In the genomic region with DNA sequence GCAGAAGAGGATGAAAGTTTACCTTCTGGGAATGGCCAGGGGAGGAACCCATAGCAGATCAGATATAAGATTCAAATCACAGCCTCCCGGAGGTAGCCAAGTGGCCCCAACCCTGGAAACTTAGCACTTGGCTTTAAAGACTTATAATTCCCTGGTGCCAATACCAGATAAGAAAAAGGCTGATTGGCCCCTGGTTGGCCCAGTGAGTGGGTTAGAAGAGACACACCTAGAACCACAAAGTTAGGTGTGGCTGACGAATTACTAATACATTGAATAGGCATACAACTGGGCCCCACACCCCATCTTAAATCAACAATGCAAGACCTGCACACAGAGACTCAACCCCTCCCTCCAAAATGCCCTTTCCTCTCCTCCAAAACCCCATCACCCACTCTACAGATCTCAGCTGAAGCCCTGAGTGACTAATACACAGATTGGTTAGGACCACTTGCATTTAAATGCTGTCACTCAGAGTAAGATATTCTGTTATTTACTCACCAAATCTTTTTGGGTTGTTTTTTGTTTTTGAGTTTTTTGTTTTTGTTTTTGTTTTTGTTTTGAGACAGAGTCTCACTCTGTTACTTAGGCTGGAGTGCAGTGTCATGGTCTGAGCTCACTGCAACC, we compare ENCODE assay signal across 33 cellular contexts.
DNase-seq lines count a peak whose midpoint lies in the region; ATAC-seq, FAIRE-seq and TF ChIP-seq lines count a peak whose summit lies in the region.
"Had no signal": no experiment of that assay in that cellular context is flagged by ENCODE, and none has a peak within 500 bp of the region (broad histone marks: within the 10 kb centered on the region; RNA-seq: fewer than 3 reads in every experiment).

No MANE protein-coding gene starts in this region.

- H3K27me3 Mint-ChIP-seq in activated CD4-positive, alpha-beta T cell treated with anti-CD3 and anti-CD28 coated beads for 36 hours, result no peaks in the 10 kb centered on the region
- H3K27me3 Mint-ChIP-seq: activated naive CD4-positive, alpha-beta T cell treated with anti-CD3 and anti-CD28 coated beads, Interleukin-2, amount 10 ng/mL, durations not matched to agents 7 days and 5 days; T-cell had no signal

- intact Hi-C loops in activated CD4-positive, alpha-beta T cell treated with anti-CD3 and anti-CD28 coated beads for 36 hours (cut with DNase I, micrococcal nuclease), result no loop called here

- peaks cover 2% of the 10 kb centered on the region in 2 donors for H3K4me1 ChIP-seq in small intestine (ENCODE audit: control insufficient read depth in 2 of 2, insufficient read depth in 1 of 2, low read depth in 1 of 2, low read length in 1 of 2)
- H3K4me1 ChIP-seq: lower lobe of right lung, parathyroid adenoma, SJSA1, testis, uterus had no signal

- H3K4me3 ChIP-seq in bronchial epithelial cell (ENCODE audit: low read depth, low read length), result no peak overlapping the region
- no peak overlapping the region for H3K4me3 ChIP-seq in small intestine (ENCODE audit: low read depth in 1 of 2, low read length in 2 of 2)
- H3K4me3 ChIP-seq: GM23248, lower lobe of right lung, SJSA1, spleen, testis, uterus had no signal

- no peaks in the 10 kb centered on the region for H3K36me3 Mint-ChIP-seq in activated CD4-positive, alpha-beta T cell treated with anti-CD3 and anti-CD28 coated beads for 36 hours (ENCODE audit: low read depth)
- H3K36me3 Mint-ChIP-seq: activated naive CD4-positive, alpha-beta T cell treated with anti-CD3 and anti-CD28 coated beads, Interleukin-2, amount 10 ng/mL, durations not matched to agents 7 days and 5 days; T-cell had no signal

- POLR2A ChIA-PET in activated CD4-positive, alpha-beta T cell treated with anti-CD3 and anti-CD28 coated beads for 36 hours (lab: Charles Lee), result no interaction called here

- H3K27me3 ChIP-seq in bronchial epithelial cell (ENCODE audit: control insufficient read depth, insufficient read depth, low read length) (no peaks in the 10 kb centered on the region), small intestine (ENCODE audit: control insufficient read depth in 2 of 2, insufficient read depth in 2 of 2, low read length in 2 of 2) (no peaks in the 10 kb centered on the region)
- H3K27me3 ChIP-seq: SJSA1, spleen, testis, uterus had no signal

- CTCF ChIA-PET in activated CD4-positive, alpha-beta T cell treated with anti-CD3 and anti-CD28 coated beads for 36 hours (lab: Charles Lee), result no interaction called here

- H3K36me3 ChIP-seq in bronchial epithelial cell (ENCODE audit: control insufficient read depth, insufficient read depth, low read length) (no peaks in the 10 kb centered on the region), small intestine (ENCODE audit: control insufficient read depth in 2 of 2, insufficient read depth in 2 of 2, low read length in 2 of 2) (no peaks in the 10 kb centered on the region)
- H3K36me3 ChIP-seq: lower lobe of right lung, SJSA1, spleen, uterus had no signal

- 7 to 56% (median 46%) methylated on average over 2 of the region's 2 CpGs for WGBS in small intestine, 3 donors

- H3K4me1 Mint-ChIP-seq in activated CD4-positive, alpha-beta T cell treated with anti-CD3 and anti-CD28 coated beads for 36 hours, result peaks cover 5% of the 10 kb centered on the region

- no peak for DNase-seq in activated CD4-positive, alpha-beta T cell treated with anti-CD3 and anti-CD28 coated beads for 36 hours
- DNase-seq in activated CD4-positive, alpha-beta T cell treated with anti-CD3 and anti-CD28 coated beads, Interleukin-2, amount 50 U/mL, for 4 hours, result no peak
- peak; percentile 11 for DNase-seq in NCI-H69 (lab: John Stamatoyannopoulos, UW)
- DNase-seq in bronchial epithelial cell (ENCODE audit: low read depth), result peak; percentile 87
- peak; percentile 92 for DNase-seq in small intestine
- DNase-seq in mesenteric fat pad (ENCODE audit: low spot score), result no peak
- DNase-seq in GM19240 (ENCODE audit: insufficient read length, low spot score), result no peak
- no peak for DNase-seq in NCI-H1436 treated with DMSO at 0.1 percent for 48 hours (lab: John Stamatoyannopoulos, UW)
- DNase-seq: 8988T; activated CD4-positive, CD25-positive, alpha-beta regulatory T cell treated with anti-CD3 and anti-CD28 coated beads, Interleukin-2, amount 50 U/mL, for 72 hours; activated naive CD4-positive, alpha-beta T cell treated with anti-CD3 and anti-CD28 coated beads, Interleukin-2, amount 10 ng/mL, durations not matched to agents 7 days and 5 days; activated T-cell treated with anti-CD3 and anti-CD28 coated beads, Interleukin-2, amount 50 U/mL, for 1 hour; amygdala; effector CD8-positive, alpha-beta T cell; foreskin fibroblast; GM23248; head of caudate nucleus; HFFc6; kidney glomerular epithelial cell; lower lobe of right lung; NCI-H1048; NCI-H187 treated with DMSO at 0.1 percent for 48 hours; NCI-H524 treated with DMSO at 0.1 percent for 48 hours; right cardiac atrium; spleen; stimulated activated CD4-positive, alpha-beta T cell treated with anti-CD3 and anti-CD28 coated beads, Interleukin-2, amount 100 ng/mL, for 48 hours; T-cell; testis; uterus had no signal

- no peak for TF ChIP-seq CTCF in bronchial epithelial cell (IDR thresholded peaks at IDR 0.05; ENCODE audit: insufficient read depth, low read length, severe bottlenecking)

- no peak for FAIRE-seq in bronchial epithelial cell (lab: Jason Lieb, UNC)
- FAIRE-seq in small intestine (lab: Jason Lieb, UNC), result no peak
- FAIRE-seq: D721Med had no signal

- no peaks in the 10 kb centered on the region for H3K9me3 Mint-ChIP-seq in activated CD4-positive, alpha-beta T cell treated with anti-CD3 and anti-CD28 coated beads for 36 hours (ENCODE audit: low read depth)
- H3K9me3 Mint-ChIP-seq: activated naive CD4-positive, alpha-beta T cell treated with anti-CD3 and anti-CD28 coated beads, Interleukin-2, amount 10 ng/mL, durations not matched to agents 7 days and 5 days; HFFc6; T-cell had no signal

- H3K9me3 ChIP-seq in small intestine (ENCODE audit: control insufficient read depth, low read depth), result no peaks in the 10 kb centered on the region
- H3K9me3 ChIP-seq: lower lobe of right lung, SJSA1, spleen, testis, uterus had no signal

- ATAC-seq in activated CD4-positive, alpha-beta T cell treated with anti-CD3 and anti-CD28 coated beads for 36 hours, result peak; percentile 39
- ATAC-seq: lower lobe of right lung, Panc1, right cardiac atrium, T-cell had no signal

- no peak overlapping the region for H3K27ac ChIP-seq in small intestine (ENCODE audit: low read depth in 1 of 2, low read length in 1 of 2)
- H3K27ac ChIP-seq: GM23248, lower lobe of right lung, parathyroid adenoma, SJSA1, testis, uterus had no signal

- no peak overlapping the region for H3K4me3 Mint-ChIP-seq in activated CD4-positive, alpha-beta T cell treated with anti-CD3 and anti-CD28 coated beads for 36 hours
- H3K4me3 Mint-ChIP-seq: activated naive CD4-positive, alpha-beta T cell treated with anti-CD3 and anti-CD28 coated beads, Interleukin-2, amount 10 ng/mL, durations not matched to agents 7 days and 5 days; HFFc6; T-cell had no signal

- peak overlapping the region; percentile 0 for H3K27ac Mint-ChIP-seq in activated CD4-positive, alpha-beta T cell treated with anti-CD3 and anti-CD28 coated beads for 36 hours
- H3K27ac Mint-ChIP-seq: activated naive CD4-positive, alpha-beta T cell treated with anti-CD3 and anti-CD28 coated beads, Interleukin-2, amount 10 ng/mL, durations not matched to agents 7 days and 5 days; HFFc6; T-cell had no signal

Comparison
In these comparisons a context has a peak if more than half of its experiments do, and no peak if none do; other contexts are left out.
1. DNase-seq: peak in NCI-H69 (single experiment), bronchial epithelial cell (single experiment) and small intestine (single experiment); none in activated CD4-positive, alpha-beta T cell treated with anti-CD3 and anti-CD28 coated beads for 36 hours (single experiment), activated CD4-positive, alpha-beta T cell treated with anti-CD3 and anti-CD28 coated beads, Interleukin-2, amount 50 U/mL, for 4 hours (0 of 2), mesenteric fat pad (single experiment), GM19240 (single experiment) and NCI-H1436 treated with DMSO at 0.1 percent for 48 hours (single experiment).